23 cellular contexts compared by ENCODE assay signal in genomic region chr15:68694111-68694510, GRCh38.
"Had no signal": no experiment of that assay in that cellular context is flagged by ENCODE, and none has a peak within 500 bp of the region (broad histone marks: within the 10 kb centered on the region; RNA-seq: fewer than 3 reads in every experiment).

No MANE protein-coding gene starts in this region.

- H3K4me1 ChIP-seq: SJSA1 had no signal

- H3K36me3 ChIP-seq: SJSA1 had no signal

- H3K36me3 Mint-ChIP-seq: IgD-negative memory B cell had no signal

- DNase-seq: Kasumi-1, MM.1S, NCI-H1092 treated with DMSO at 0.1 percent for 48 hours, NCI-H1436, NCI-H187, NCI-H2029, NCI-H2081 treated with DMSO at 0.1 percent for 48 hours, NCI-H2171, NCI-H226, NCI-H446, NCI-H510A, NCI-H524 treated with DMSO at 0.1 percent for 48 hours, NCI-H69, NCI-H774, Right ventricle myocardium superior, RPMI8226, SIG-M5, SW 1271 had no signal

- FAIRE-seq: K562, RCC 7860 had no signal

- H3K4me1 Mint-ChIP-seq: IgD-negative memory B cell had no signal

- H3K4me3 ChIP-seq: K562, SJSA1 had no signal

- H3K4me3 Mint-ChIP-seq: IgD-negative memory B cell had no signal

- H3K9ac ChIP-seq: KMS-11 had no signal

- H3K27me3 Mint-ChIP-seq: IgD-negative memory B cell had no signal

- H3K4me2 ChIP-seq: KMS-11 had no signal

- H3K9me3 Mint-ChIP-seq: IgD-negative memory B cell had no signal

- H3K27ac ChIP-seq: KMS-11, SJSA1 had no signal
